In the genomic region with DNA sequence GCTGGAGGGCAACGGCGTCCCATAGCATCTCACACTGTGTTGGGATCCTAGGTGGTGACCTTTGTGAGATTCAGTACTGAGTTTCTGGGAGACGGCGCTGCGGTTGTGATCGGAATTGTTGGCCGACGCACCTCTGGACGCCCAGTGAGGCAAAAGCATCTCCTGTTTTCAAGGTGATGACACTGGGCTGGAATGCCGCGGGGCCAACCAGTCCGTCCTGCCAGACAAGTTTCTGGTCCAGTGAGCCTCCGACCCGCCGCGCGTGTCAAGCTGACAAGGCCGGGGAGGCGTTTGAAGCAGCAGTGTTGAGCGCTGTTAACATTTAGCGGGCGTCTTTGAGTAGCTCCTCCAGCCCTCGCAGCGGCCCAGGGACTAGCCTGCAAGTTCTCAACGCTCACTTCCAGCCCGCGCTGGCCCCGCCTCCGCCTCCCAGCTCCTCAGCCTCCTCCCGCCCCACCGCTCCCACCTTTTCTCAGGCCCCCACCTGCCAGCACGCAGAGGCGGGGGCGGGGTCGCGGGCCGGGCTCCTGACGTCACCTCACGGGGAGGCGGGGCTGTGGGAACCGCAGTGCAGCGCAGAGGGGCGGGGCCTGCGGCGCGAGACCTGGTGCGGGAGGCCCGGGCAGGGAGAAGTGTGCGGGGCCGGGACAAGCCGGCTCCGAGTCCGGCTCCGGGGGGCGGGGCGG, we compare ENCODE assay signal across 8 cellular contexts. TPM values are rescaled to one million over a fixed set of nuclear protein-coding genes. Genes with fewer than 3 reads are reported as not detected.
A peak's percentile ranks its signal among the peaks of the same experiment; 100 is the strongest.
DNase-seq lines count a peak whose midpoint lies in the region; ATAC-seq and TF ChIP-seq lines count a peak whose summit lies in the region.

No MANE protein-coding gene starts in this region.

- no peak for TF ChIP-seq POLR2A in lower leg skin (IDR thresholded peaks at IDR 0.05)

- WGBS in lower leg skin, 2 donors, result 3 to 6% methylated on average over 23 to 33 of the region's 56 CpGs

- peaks cover 3% of the 10 kb centered on the region for H3K4me1 ChIP-seq in ACC112 (ENCODE audit: control insufficient read depth, insufficient read depth, low read length, unreplicated experiment)

- peak overlapping the region; percentile 87 for H3K4me3 ChIP-seq in ACC112 (ENCODE audit: low read depth, low read length)
- peak overlapping the region; percentile 63 to 99 (median 85) for H3K4me3 ChIP-seq in dorsolateral prefrontal cortex
- H3K4me3 ChIP-seq in lower leg skin (ENCODE audit: low read depth, poor library complexity, severe bottlenecking), result peak overlapping the region; percentile 60

- no peaks in the 10 kb centered on the region for H3K36me3 ChIP-seq in ACC112 (ENCODE audit: insufficient read depth, low read length)

- H3K27ac ChIP-seq in ACC112 (ENCODE audit: low read depth, low read length), result no peak overlapping the region
- H3K27ac ChIP-seq in dorsolateral prefrontal cortex, result peak overlapping the region in 55 of 59 donors; percentile 11 to 95 (median 75)

- intact Hi-C loops in dorsolateral prefrontal cortex (cut with DNase I) (loop anchor here (5.0 to 10.0 kb wide), 3 partner anchors 102 to 385 kb away; a partner anchor contains a TSS), lower leg skin (cut with DNase I; ENCODE audit: low total_unique reads) (no loop called here)

- peak in 2 of 56 donors; percentile 4 to 12 for TF ChIP-seq CTCF in dorsolateral prefrontal cortex (IDR thresholded peaks at IDR 0.05 in 54 of 56, conservative IDR thresholded peaks at IDR 0.05 in 2 of 56; ENCODE audit: low read depth in 1 of 56, partially characterized antibody in 56 of 56)
- no peak for TF ChIP-seq CTCF in lower leg skin (IDR thresholded peaks at IDR 0.05)

- no peaks in the 10 kb centered on the region for H3K79me2 ChIP-seq in ACC112 (ENCODE audit: control insufficient read depth, insufficient read depth, low read length, unreplicated experiment)

- DNase-seq in NCI-H526 (lab: John Stamatoyannopoulos, UW) (peak; percentile 76 to 95), dorsolateral prefrontal cortex (peak; percentile 73 to 98 (median 88)), lower leg skin (ENCODE audit: low spot score in 2 of 2) (peak; percentile 89 to 98)
- peak; percentile 86 to 89 for DNase-seq in activated CD4-positive, alpha-beta T cell treated with anti-CD3 and anti-CD28 coated beads, Interleukin-2, amount 50 U/mL, for 48 hours
- peak; percentile 85 for DNase-seq in stimulated activated CD4-positive, alpha-beta T cell treated with anti-CD3 and anti-CD28 coated beads, Interleukin-4, amount 100 ng/mL, for 24 hours

- H2AFZ ChIP-seq in ACC112 (ENCODE audit: low read length, unreplicated experiment), result peak overlapping the region; percentile 61

- H3K27me3 ChIP-seq in ACC112 (ENCODE audit: insufficient read depth, low read length), result peaks cover 45% of the 10 kb centered on the region
- no peaks in the 10 kb centered on the region for H3K27me3 ChIP-seq in dorsolateral prefrontal cortex

- peak; percentile 87 for ATAC-seq in GM19023 (IDR thresholded peaks at IDR 0.05; ENCODE audit: unreplicated experiment)
- peak; percentile 80 for ATAC-seq in HG03354 (IDR thresholded peaks at IDR 0.05; ENCODE audit: poor library complexity, severe bottlenecking, unreplicated experiment)

RNA-seq across cellular contexts. Expression of a gene that starts 0.5 kb away (rescaled TPM):
- total RNA-seq in dorsolateral prefrontal cortex (10 to 100 TPM in 118 of 120 experiments, 1 to 10 TPM in 2; 6.2 to 36.7 (median 22.9) TPM), lower leg skin (10 to 100 TPM; 29.3 to 35.8 (median 32.3) TPM)
